ENCODE assay signal across 8 cellular contexts in genomic region chr5:81852277-81853004, GRCh38.
DNase-seq lines count a peak whose midpoint lies in the region; FAIRE-seq and TF ChIP-seq lines count a peak whose summit lies in the region.

No MANE protein-coding gene starts in this region.

- peaks cover 15 to 27% of the 10 kb centered on the region in 2 donors for H3K4me1 ChIP-seq in mucosa of rectum (ENCODE audit: control insufficient read depth in 2 of 2, insufficient read depth in 2 of 2, low read length in 2 of 2)

- H3K36me3 Mint-ChIP-seq in Calu3 (ENCODE audit: insufficient read depth, unreplicated experiment) (peaks cover 5% of the 10 kb centered on the region), endothelial cell (ENCODE audit: low read depth, unreplicated experiment) (no peaks in the 10 kb centered on the region)

- H3K9me3 ChIP-seq in SU-DHL-6 (ENCODE audit: insufficient read depth, low read length) (no peaks in the 10 kb centered on the region), mucosa of rectum (ENCODE audit: control insufficient read depth in 2 of 2, low read length in 2 of 2) (no peaks in the 10 kb centered on the region)

- peak overlapping the region; percentile 79 for H3K4me2 ChIP-seq in SU-DHL-6 (ENCODE audit: low read depth, low read length, poor library complexity, severe bottlenecking)

- H3K27ac ChIP-seq in SU-DHL-6 (ENCODE audit: low read depth, low read length) (no peak overlapping the region), mucosa of rectum (ENCODE audit: low read depth in 2 of 2, low read length in 2 of 2) (peak overlapping the region; percentile 36 to 59)

- H3K27me3 Mint-ChIP-seq in Calu3 (ENCODE audit: unreplicated experiment) (no peaks in the 10 kb centered on the region), endothelial cell (ENCODE audit: unreplicated experiment) (peaks cover 7% of the 10 kb centered on the region)

- H3K4me3 ChIP-seq in SU-DHL-6 (ENCODE audit: insufficient read depth, low read length, poor library complexity, severe bottlenecking) (peak overlapping the region; percentile 58), mucosa of rectum (ENCODE audit: low read length in 2 of 2) (peak overlapping the region; percentile 78)

- DNase-seq in Calu3 (no peak), endothelial cell (ENCODE audit: low spot score) (peak; percentile 37), urothelium cell line (ENCODE audit: low spot score) (peak; percentile 21), D721Med (ENCODE audit: insufficient read length, low spot score) (no peak)
- no peak for DNase-seq in effector CD4-positive, alpha-beta T cell

- H3K79me2 ChIP-seq in SU-DHL-6 (ENCODE audit: insufficient read depth, low read length): no peaks in the 10 kb centered on the region

- H3K4me1 Mint-ChIP-seq in Calu3 (ENCODE audit: low read depth, unreplicated experiment) (peaks cover 52% of the 10 kb centered on the region), endothelial cell (ENCODE audit: unreplicated experiment) (peaks cover 53% of the 10 kb centered on the region)

- peak overlapping the region; percentile 53 for H3K27ac Mint-ChIP-seq in Calu3 (ENCODE audit: unreplicated experiment)
- peak overlapping the region; percentile 49 for H3K27ac Mint-ChIP-seq in endothelial cell (ENCODE audit: unreplicated experiment)

- FAIRE-seq in urothelium cell line (lab: Jason Lieb, UNC): no peak
- no peak for FAIRE-seq in D721Med (lab: Jason Lieb, UNC)

- BruUV-seq in Calu3 (replicated peaks; lab: Mats Ljungman, UMichigan): no TSS peak

- peak overlapping the region; percentile 72 for H3K4me3 Mint-ChIP-seq in Calu3 (ENCODE audit: low read depth, unreplicated experiment)
- H3K4me3 Mint-ChIP-seq in endothelial cell (ENCODE audit: unreplicated experiment): peak overlapping the region; percentile 88

- peak overlapping the region; percentile 66 for H2AFZ ChIP-seq in SU-DHL-6 (ENCODE audit: low read depth, low read length, severe bottlenecking)

- H3K9ac ChIP-seq in SU-DHL-6 (ENCODE audit: low read length) (peak overlapping the region; percentile 66), mucosa of rectum (ENCODE audit: low read depth in 1 of 2, low read length in 2 of 2) (peak overlapping the region; percentile 43 to 64)

- no peaks in the 10 kb centered on the region for H3K9me2 ChIP-seq in SU-DHL-6 (replicated peaks; ENCODE audit: insufficient read depth, low read length)

- intact Hi-C loops in Calu3 (cut with micrococcal nuclease; ENCODE audit: unreplicated experiment): loop anchor here (2.0 to 10.0 kb wide), 3 partner anchors 122 to 345 kb away; partner anchors contain the start of gene ATG10

- TF ChIP-seq RAD21 in Ishikawa (IDR thresholded peaks at IDR 0.05; ENCODE audit: low read depth): no peak

- peaks cover 21% of the 10 kb centered on the region for H3F3A ChIP-seq in SU-DHL-6 (ENCODE audit: insufficient read depth)

- CTCF ChIA-PET in Calu3 (lab: Charles Lee): interaction anchor here (0.6 to 3.4 kb wide), 7 partner anchors 14 to 313 kb away, joined by 3 to 15 read pairs (median 3); partner anchors contain the start of gene SSBP2

- H3K27me3 ChIP-seq in SU-DHL-6 (ENCODE audit: low read length): no peaks in the 10 kb centered on the region
- H3K27me3 ChIP-seq in mucosa of rectum (ENCODE audit: control insufficient read depth in 2 of 2, insufficient read depth in 2 of 2, low read length in 2 of 2): no peaks in the 10 kb centered on the region

- H4K20me1 ChIP-seq in SU-DHL-6 (ENCODE audit: low read depth, low read length): no peaks in the 10 kb centered on the region

- TF ChIP-seq EP300 in Ishikawa (IDR thresholded peaks at IDR 0.05; ENCODE audit: borderline replicate concordance): peak; percentile 69; the same call in 1 of the 2 replicates

- TF ChIP-seq CTCF in Calu3 (IDR thresholded peaks at IDR 0.05; ENCODE audit: unreplicated experiment) (no peak), SU-DHL-6 (IDR thresholded peaks at IDR 0.05; ENCODE audit: insufficient read depth, low read length, poor library complexity, severe bottlenecking) (no peak), endothelial cell (IDR thresholded peaks at IDR 0.05; ENCODE audit: unreplicated experiment) (no peak), D721Med (IDR thresholded peaks at IDR 0.05; ENCODE audit: insufficient read depth, missing control alignments) (no peak)

- H3K9me3 Mint-ChIP-seq in Calu3 (ENCODE audit: low read depth, unreplicated experiment): no peaks in the 10 kb centered on the region
- H3K9me3 Mint-ChIP-seq in endothelial cell (ENCODE audit: unreplicated experiment): no peaks in the 10 kb centered on the region

- H3K36me3 ChIP-seq in SU-DHL-6 (ENCODE audit: low read length) (no peaks in the 10 kb centered on the region), mucosa of rectum (ENCODE audit: control insufficient read depth in 2 of 2, insufficient read depth in 2 of 2, low read length in 2 of 2) (no peaks in the 10 kb centered on the region)

TF ChIP-seq in Ishikawa, 13 proteins besides CTCF, POLR2A, EP300 and RAD21:
- no peak for TF ChIP-seq CEBPB (IDR thresholded peaks at IDR 0.05)
- peak; percentile 77 for TF ChIP-seq TCF12 (IDR thresholded peaks at IDR 0.05; ENCODE audit: low read depth)
- TF ChIP-seq TEAD4 (IDR thresholded peaks at IDR 0.05): peak; percentile 38; the same call in 1 of the 2 replicates
- TF ChIP-seq, protein P1, sequence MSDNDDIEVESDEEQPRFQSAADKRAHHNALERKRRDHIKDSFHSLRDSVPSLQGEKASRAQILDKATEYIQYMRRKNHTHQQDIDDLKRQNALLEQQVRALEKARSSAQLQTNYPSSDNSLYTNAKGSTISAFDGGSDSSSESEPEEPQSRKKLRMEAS (IDR thresholded peaks at IDR 0.05): peak; percentile 62

Comparison
In these comparisons a context has a peak if more than half of its experiments do, and no peak if none do; other contexts are left out.
1. DNase-seq: peak in endothelial cell (single experiment) and urothelium cell line (single experiment); none in Calu3 (single experiment), effector CD4-positive, alpha-beta T cell (single experiment) and D721Med (single experiment).